8 cellular contexts compared by ENCODE assay signal in the genomic region with DNA sequence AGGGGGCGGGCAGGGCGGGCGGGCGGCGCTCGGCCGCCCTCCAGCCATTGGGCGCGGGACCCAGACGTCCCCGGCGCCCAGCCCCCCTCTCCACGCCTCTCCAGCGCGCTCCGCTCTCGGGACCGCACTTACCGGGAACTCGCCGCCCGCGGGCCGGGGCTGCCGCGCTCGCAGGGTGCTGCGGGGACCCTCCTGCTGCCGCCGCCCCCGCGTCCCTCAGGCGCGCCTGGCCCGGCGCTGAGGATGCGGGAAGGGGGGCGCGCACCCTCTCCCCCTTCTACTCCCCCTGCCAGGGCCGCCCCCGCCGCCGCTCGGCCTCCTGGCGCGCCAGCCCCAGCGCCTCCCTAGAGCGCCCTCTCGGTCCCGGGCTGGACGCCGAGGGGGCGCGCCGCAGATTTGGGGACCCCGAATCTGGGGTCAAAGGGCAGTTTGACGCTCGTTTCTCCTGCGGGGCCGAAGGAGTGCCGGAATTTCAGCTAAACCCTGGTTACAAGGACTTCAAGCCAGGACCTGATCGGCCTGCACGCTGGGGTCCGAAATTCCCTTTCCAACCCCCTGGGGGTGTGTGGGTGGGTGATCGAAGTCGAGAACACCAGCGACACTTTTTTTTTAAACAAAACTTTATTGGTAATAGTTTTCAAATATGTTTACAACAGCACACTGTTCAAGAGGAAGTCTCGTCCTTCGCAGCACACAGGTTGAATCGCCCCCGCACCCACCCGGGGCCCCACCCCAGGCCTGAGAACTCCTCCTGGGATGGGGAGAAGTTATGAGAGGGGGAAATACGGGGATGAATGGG. TPM values are rescaled to one million over a fixed set of nuclear protein-coding genes. Genes with fewer than 3 reads are reported as not detected.
DNase-seq lines count a peak whose midpoint lies in the region; ATAC-seq and TF ChIP-seq lines count a peak whose summit lies in the region.

No MANE protein-coding gene starts in this region.

- ATAC-seq in heart left ventricle = peak; percentile 57 to 87 (median 80)

- H4K8ac ChIP-seq in trophoblast cell (ENCODE audit: low read depth, low read length) = peak overlapping the region; percentile 86

- H3K4me1 ChIP-seq in heart left ventricle (peaks cover 0 to 19% (median 12%) of the 10 kb centered on the region in 12 donors), trophoblast cell (ENCODE audit: control insufficient read depth in 1 of 2, insufficient read depth in 2 of 2, low read length in 2 of 2) (peaks cover 6 to 7% of the 10 kb centered on the region in 2 experiments)

- H4K12ac ChIP-seq in trophoblast cell (ENCODE audit: low read depth, low read length) = peak overlapping the region; percentile 73

- peak overlapping the region; percentile 61 to 96 (median 88) for H3K4me3 ChIP-seq in heart left ventricle
- H3K4me3 ChIP-seq in trophoblast cell (ENCODE audit: low read depth, low read length) = peak overlapping the region; percentile 85

- peaks cover 8% of the 10 kb centered on the region for H3K79me2 ChIP-seq in trophoblast cell (ENCODE audit: control insufficient read depth, insufficient read depth, low read length, poor library complexity)

- no peak overlapping the region for H3K23ac ChIP-seq in trophoblast cell (ENCODE audit: low read length)

- H2BK5ac ChIP-seq in trophoblast cell (ENCODE audit: low read depth, low read length, poor library complexity) = peak overlapping the region; percentile 89

- no peaks in the 10 kb centered on the region for H3K27me3 Mint-ChIP-seq in activated naive CD4-positive, alpha-beta T cell treated with anti-CD3 and anti-CD28 coated beads for 36 hours (ENCODE audit: low read depth)

- H2AK5ac ChIP-seq in trophoblast cell (ENCODE audit: low read length) = no peak overlapping the region

- peak overlapping the region; percentile 90 for H4K91ac ChIP-seq in trophoblast cell (ENCODE audit: low read depth, low read length)

- H3K9me3 ChIP-seq in heart left ventricle = peaks cover 0 to 13% (median 7%) of the 10 kb centered on the region in 12 donors
- peaks cover 5% of the 10 kb centered on the region for H3K9me3 ChIP-seq in trophoblast cell (ENCODE audit: insufficient read depth, low read depth, low read length)

- peak overlapping the region; percentile 97 for H3K27ac Mint-ChIP-seq in activated naive CD4-positive, alpha-beta T cell treated with anti-CD3 and anti-CD28 coated beads for 36 hours

- H3K36me3 ChIP-seq in heart left ventricle (peaks cover 0 to 36% (median 20%) of the 10 kb centered on the region in 9 donors), trophoblast cell (ENCODE audit: control insufficient read depth in 1 of 2, insufficient read depth in 2 of 2, low read length in 2 of 2) (peaks cover 16 to 21% of the 10 kb centered on the region in 2 experiments)

- H2BK12ac ChIP-seq in trophoblast cell (ENCODE audit: low read length) = no peak overlapping the region

- peak overlapping the region; percentile 67 for H3K18ac ChIP-seq in trophoblast cell (ENCODE audit: low read length)

- peak overlapping the region; percentile 75 for H3K14ac ChIP-seq in trophoblast cell (ENCODE audit: low read length)

- H3K4me3 Mint-ChIP-seq in activated naive CD4-positive, alpha-beta T cell treated with anti-CD3 and anti-CD28 coated beads for 36 hours = peak overlapping the region; percentile 96

- peak overlapping the region; percentile 82 for H3K4me2 ChIP-seq in trophoblast cell (ENCODE audit: low read length)

- peaks cover 15% of the 10 kb centered on the region for H3K9me3 Mint-ChIP-seq in activated naive CD4-positive, alpha-beta T cell treated with anti-CD3 and anti-CD28 coated beads for 36 hours

- H2AFZ ChIP-seq in trophoblast cell (ENCODE audit: insufficient read depth, low read length, poor library complexity) = peak overlapping the region; percentile 84

- TF ChIP-seq CTCF in GM20000 (IDR thresholded peaks at IDR 0.05; ENCODE audit: extremely low read depth, missing control alignments) (no peak), RWPE1 (conservative IDR thresholded peaks at IDR 0.05; ENCODE audit: low read depth) (peak; percentile 42), heart left ventricle (IDR thresholded peaks at IDR 0.05) (peak in 7 of 12 donors; percentile 13 to 51 (median 31))

- CTCF ChIA-PET in RWPE1 (lab: Yijun Ruan, JAX) = no interaction called here
- CTCF ChIA-PET in activated naive CD4-positive, alpha-beta T cell treated with anti-CD3 and anti-CD28 coated beads for 36 hours (lab: Charles Lee) = interaction anchor here (0.6 to 1.0 kb wide), 4 partner anchors 22 to 344 kb away, joined by 3 to 4 read pairs (median 3); a partner anchor contains a TSS

- POLR2A ChIA-PET in RWPE1 (lab: Yijun Ruan, JAX; ENCODE audit: low non-redundant PET) = no interaction called here

- peaks cover 11% of the 10 kb centered on the region for H3K79me1 ChIP-seq in trophoblast cell (ENCODE audit: low read length)

- peaks cover 18% of the 10 kb centered on the region for H3K36me3 Mint-ChIP-seq in activated naive CD4-positive, alpha-beta T cell treated with anti-CD3 and anti-CD28 coated beads for 36 hours (ENCODE audit: low read depth)

- H3K9ac ChIP-seq in trophoblast cell (ENCODE audit: low read length) = peak overlapping the region; percentile 83

- 1 to 2% (median 1%) methylated on average over 18 to 73 of the region's 73 CpGs for WGBS in heart left ventricle, 4 donors
- WGBS in trophoblast cell (ENCODE audit: extremely low coverage, insufficient coverage, insufficient read length) = no CpG with 5 or more reads among the region's 73 CpGs

- TF ChIP-seq POLR2A in heart left ventricle (IDR thresholded peaks at IDR 0.05) = peak; percentile 12 to 92

- peak overlapping the region; percentile 92 for H3K27ac ChIP-seq in RWPE1
- peak overlapping the region; percentile 89 to 99 (median 96) for H3K27ac ChIP-seq in heart left ventricle
- peak overlapping the region; percentile 94 for H3K27ac ChIP-seq in trophoblast cell (ENCODE audit: low read depth, low read length)

- DNase-seq in DMS153 treated with DMSO at 0.1 percent for 48 hours (lab: John Stamatoyannopoulos, UW; ENCODE audit: unreplicated experiment) (peak; percentile 36), GM20000 (ENCODE audit: low spot score) (peak; percentile 97), HT1080 (ENCODE audit: low read depth) (peak; percentile 63), RWPE1 (ENCODE audit: low spot score) (peak; percentile 43), heart left ventricle (peak in 2 of 5 donors; percentile 56 to 90), trophoblast cell (peak; percentile 41 to 57), hippocampal formation (lab: John Stamatoyannopoulos, UW) (no peak)
- peak; percentile 78 for DNase-seq in activated naive CD4-positive, alpha-beta T cell treated with anti-CD3 and anti-CD28 coated beads for 36 hours

- no peaks in the 10 kb centered on the region for H3K27me3 ChIP-seq in heart left ventricle
- no peaks in the 10 kb centered on the region for H3K27me3 ChIP-seq in trophoblast cell (ENCODE audit: insufficient read depth, low read length)

- intact Hi-C loops in activated naive CD4-positive, alpha-beta T cell treated with anti-CD3 and anti-CD28 coated beads for 36 hours (cut with micrococcal nuclease) = loop anchor here (1.0 kb wide), 4 partner anchors 10 to 45 kb away; a partner anchor contains a TSS
- intact Hi-C loops in heart left ventricle (cut with DNase I) = no loop called here

- peak overlapping the region; percentile 77 for H3K4ac ChIP-seq in trophoblast cell (ENCODE audit: low read depth, low read length)

- peaks cover 24% of the 10 kb centered on the region for H3K4me1 Mint-ChIP-seq in activated naive CD4-positive, alpha-beta T cell treated with anti-CD3 and anti-CD28 coated beads for 36 hours (ENCODE audit: low read depth)

- H2BK120ac ChIP-seq in trophoblast cell (ENCODE audit: insufficient read depth, low read length, poor library complexity) = peak overlapping the region; percentile 76

RNA-seq across cellular contexts. Expression of a gene that starts 0.7 kb away (rescaled TPM):
- total RNA-seq in HT1080 (2014; rRNA removed; shearing (Covaris generic)) = 67.3 and 74.3 TPM in 2 replicates
- 32.4 and 40.7 TPM in 2 replicates for polyA plus RNA-seq in HT1080 (2015; cell fraction: cytosol; rRNA removed)
- 33.9 and 40.2 TPM in 2 replicates for polyA plus RNA-seq in HT1080 (2015; cell fraction: nucleus; rRNA removed)
- total RNA-seq in activated naive CD4-positive, alpha-beta T cell treated with anti-CD3 and anti-CD28 coated beads for 36 hours = 10 to 100 TPM; 50.9 to 53.0 TPM
- total RNA-seq in heart left ventricle = 10 to 100 TPM; 30.5 to 55.5 (median 38.3) TPM
- polyA plus RNA-seq in heart left ventricle = 10 to 100 TPM; 26.7 to 62.6 TPM
- polyA plus RNA-seq in trophoblast cell (2013) = 68.4 and 68.7 TPM in 2 replicates

RNA-seq across cellular contexts. Expression of a gene that starts 5.7 kb away (rescaled TPM):
- total RNA-seq in HT1080 (2014; rRNA removed; shearing (Covaris generic)) = 0.23 TPM in 1 of 2 replicates, not detected in the other
- polyA plus RNA-seq in HT1080 (2015; cell fraction: cytosol; rRNA removed) = not detected in 2 replicates
- not detected in 2 replicates for polyA plus RNA-seq in HT1080 (2015; cell fraction: nucleus; rRNA removed)
- not detected for total RNA-seq in activated naive CD4-positive, alpha-beta T cell treated with anti-CD3 and anti-CD28 coated beads for 36 hours
- total RNA-seq in heart left ventricle = not detected
- not detected for polyA plus RNA-seq in heart left ventricle
- polyA plus RNA-seq in trophoblast cell (2013) = 0.19 TPM in 1 of 2 replicates, not detected in the other

RNA-seq across cellular contexts. Expression of a gene that starts 18.7 kb away (rescaled TPM):
- 1.4 and 1.5 TPM in 2 replicates for total RNA-seq in HT1080 (2014; rRNA removed; shearing (Covaris generic))
- 0.35 and 0.54 TPM in 2 replicates for polyA plus RNA-seq in HT1080 (2015; cell fraction: cytosol; rRNA removed)
- 0.74 and 1.1 TPM in 2 replicates for polyA plus RNA-seq in HT1080 (2015; cell fraction: nucleus; rRNA removed)
- total RNA-seq in activated naive CD4-positive, alpha-beta T cell treated with anti-CD3 and anti-CD28 coated beads for 36 hours = under 1 TPM; 0.45 to 0.96 TPM
- total RNA-seq in heart left ventricle = 10 to 100 TPM in 1 of 9 donors, 1 to 10 TPM in 8; 3.5 to 28.7 (median 5.7) TPM
- 10 to 100 TPM in 1 of 2 donors, 1 to 10 TPM in 1; 5.7 to 10.0 TPM for polyA plus RNA-seq in heart left ventricle
- 10.5 and 10.9 TPM in 2 replicates for polyA plus RNA-seq in trophoblast cell (2013)

RNA-seq across cellular contexts. Expression of a gene that starts 26.3 kb away (rescaled TPM):
- 17.6 and 25.6 TPM in 2 replicates for total RNA-seq in HT1080 (2014; rRNA removed; shearing (Covaris generic))
- polyA plus RNA-seq in HT1080 (2015; cell fraction: cytosol; rRNA removed) = 55.5 and 56.9 TPM in 2 replicates
- polyA plus RNA-seq in HT1080 (2015; cell fraction: nucleus; rRNA removed) = 24.0 and 24.9 TPM in 2 replicates
- total RNA-seq in activated naive CD4-positive, alpha-beta T cell treated with anti-CD3 and anti-CD28 coated beads for 36 hours = 10 to 100 TPM; 48.2 to 60.0 TPM
- 100 to 1,000 TPM; 216 to 554 (median 459) TPM for total RNA-seq in heart left ventricle
- 100 to 1,000 TPM; 234 to 327 TPM for polyA plus RNA-seq in heart left ventricle
- 55.0 and 56.5 TPM in 2 replicates for polyA plus RNA-seq in trophoblast cell (2013)

RNA-seq across cellular contexts. Expression of a gene that starts 29.4 kb away (rescaled TPM):
- total RNA-seq in HT1080 (2014; rRNA removed; shearing (Covaris generic)) = 1.5 and 3.9 TPM in 2 replicates
- 0.05 and 0.33 TPM in 2 replicates for polyA plus RNA-seq in HT1080 (2015; cell fraction: cytosol; rRNA removed)
- 0.08 TPM in 1 of 2 replicates, not detected in the other for polyA plus RNA-seq in HT1080 (2015; cell fraction: nucleus; rRNA removed)
- not detected for total RNA-seq in activated naive CD4-positive, alpha-beta T cell treated with anti-CD3 and anti-CD28 coated beads for 36 hours
- total RNA-seq in heart left ventricle = under 1 TPM in 3 of 9 donors, not detected in 6; 0.14 to 0.60 (median 0.32) TPM
- under 1 TPM; 0.06 to 0.30 TPM for polyA plus RNA-seq in heart left ventricle
- polyA plus RNA-seq in trophoblast cell (2013) = 1.2 and 1.4 TPM in 2 replicates

Comparison
In these comparisons a context has a peak if more than half of its experiments do, and no peak if none do; other contexts are left out.
1. DNase-seq: peak in DMS153 treated with DMSO at 0.1 percent for 48 hours (single experiment), GM20000 (single experiment), HT1080 (single experiment), RWPE1 (single experiment), activated naive CD4-positive, alpha-beta T cell treated with anti-CD3 and anti-CD28 coated beads for 36 hours (single experiment) and trophoblast cell (2 of 2); none in hippocampal formation (0 of 2).
2. Peak in every context shown above with its lines, with median percentiles within 50 percentile points of each other: H3K27ac ChIP-seq.